In the genomic region with DNA sequence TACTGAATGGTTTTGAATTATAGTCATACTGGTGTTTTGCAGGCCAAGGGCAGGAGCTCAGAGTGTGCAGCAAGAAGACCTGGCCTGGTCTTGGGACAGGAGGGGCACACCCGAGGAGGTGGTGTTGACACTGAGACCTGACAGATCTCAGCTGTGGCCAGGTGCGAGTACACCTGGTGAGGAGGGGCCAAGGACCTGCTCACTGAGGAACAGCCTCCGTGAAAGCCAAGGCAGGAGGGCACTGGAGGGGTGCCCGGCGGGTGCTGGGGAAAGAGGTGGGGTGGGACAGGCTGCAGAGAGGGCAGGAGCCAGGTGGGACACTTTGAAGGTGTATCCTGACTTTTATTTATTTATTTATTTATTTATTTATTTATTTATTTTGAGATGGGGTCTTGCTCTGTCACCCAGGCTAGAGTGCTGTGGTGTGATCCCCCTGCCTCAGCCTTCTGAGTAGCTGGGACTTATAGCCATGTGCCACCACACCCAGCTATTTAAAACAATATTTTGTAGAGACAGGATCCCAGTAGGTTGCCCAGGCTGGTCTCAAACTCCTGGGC, we compare ENCODE assay signal across 1 cellular context.
TF ChIP-seq lines count a peak whose summit lies in the region.

No MANE protein-coding gene starts in this region.

TF ChIP-seq in H1, 55 proteins besides CTCF, POLR2A, EP300 and RAD21:
- TF ChIP-seq ASH2L (IDR thresholded peaks at IDR 0.05; ENCODE audit: low read length) (no peak), RBBP5 (IDR thresholded peaks at IDR 0.05; ENCODE audit: borderline replicate concordance, low read depth, low read length) (no peak), CHD2 (IDR thresholded peaks at IDR 0.05; ENCODE audit: low read length) (no peak), TEAD4 (IDR thresholded peaks at IDR 0.05; ENCODE audit: low read depth, low read length) (no peak), KDM4A (IDR thresholded peaks at IDR 0.05; ENCODE audit: low read depth, low read length, severe bottlenecking) (no peak), RNF2 (IDR thresholded peaks at IDR 0.05; ENCODE audit: borderline replicate concordance, low read depth, low read length, missing control alignments, poor library complexity, severe bottlenecking) (no peak), HDAC2 (IDR thresholded peaks at IDR 0.05; ENCODE audit: borderline replicate concordance in 1 of 2, low read depth in 2 of 2, low read length in 2 of 2) (no peak), KDM1A (IDR thresholded peaks at IDR 0.05; ENCODE audit: borderline replicate concordance, low read length) (no peak), MAX (IDR thresholded peaks at IDR 0.05) (no peak), EGR1 (IDR thresholded peaks at IDR 0.05; ENCODE audit: borderline replicate concordance, low read depth, low read length) (no peak), SIN3A (conservative IDR thresholded peaks at IDR 0.05 in 1 of 2, IDR thresholded peaks at IDR 0.05 in 1 of 2; ENCODE audit: low read depth in 1 of 2, low read length in 2 of 2) (no peak), SP2 (IDR thresholded peaks at IDR 0.05; ENCODE audit: low read length) (no peak), GTF2F1 (IDR thresholded peaks at IDR 0.05; ENCODE audit: borderline replicate concordance, low read depth, low read length) (no peak), BRCA1 (IDR thresholded peaks at IDR 0.05; ENCODE audit: low read depth, low read length) (no peak), NANOG (IDR thresholded peaks at IDR 0.05; ENCODE audit: insufficient read depth, low read depth, low read length, poor library complexity, severe bottlenecking) (no peak), SAP30 (IDR thresholded peaks at IDR 0.05; ENCODE audit: insufficient read depth, insufficient replicate concordance, low read length) (no peak)
- TF ChIP-seq, protein P1, sequence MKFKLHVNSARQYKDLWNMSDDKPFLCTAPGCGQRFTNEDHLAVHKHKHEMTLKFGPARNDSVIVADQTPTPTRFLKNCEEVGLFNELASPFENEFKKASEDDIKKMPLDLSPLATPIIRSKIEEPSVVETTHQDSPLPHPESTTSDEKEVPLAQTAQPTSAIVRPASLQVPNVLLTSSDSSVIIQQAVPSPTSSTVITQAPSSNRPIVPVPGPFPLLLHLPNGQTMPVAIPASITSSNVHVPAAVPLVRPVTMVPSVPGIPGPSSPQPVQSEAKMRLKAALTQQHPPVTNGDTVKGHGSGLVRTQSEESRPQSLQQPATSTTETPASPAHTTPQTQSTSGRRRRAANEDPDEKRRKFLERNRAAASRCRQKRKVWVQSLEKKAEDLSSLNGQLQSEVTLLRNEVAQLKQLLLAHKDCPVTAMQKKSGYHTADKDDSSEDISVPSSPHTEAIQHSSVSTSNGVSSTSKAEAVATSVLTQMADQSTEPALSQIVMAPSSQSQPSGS (IDR thresholded peaks at IDR 0.05; ENCODE audit: low read length) = no peak
